ENCODE assay signal across 9 cellular contexts in the genomic region with DNA sequence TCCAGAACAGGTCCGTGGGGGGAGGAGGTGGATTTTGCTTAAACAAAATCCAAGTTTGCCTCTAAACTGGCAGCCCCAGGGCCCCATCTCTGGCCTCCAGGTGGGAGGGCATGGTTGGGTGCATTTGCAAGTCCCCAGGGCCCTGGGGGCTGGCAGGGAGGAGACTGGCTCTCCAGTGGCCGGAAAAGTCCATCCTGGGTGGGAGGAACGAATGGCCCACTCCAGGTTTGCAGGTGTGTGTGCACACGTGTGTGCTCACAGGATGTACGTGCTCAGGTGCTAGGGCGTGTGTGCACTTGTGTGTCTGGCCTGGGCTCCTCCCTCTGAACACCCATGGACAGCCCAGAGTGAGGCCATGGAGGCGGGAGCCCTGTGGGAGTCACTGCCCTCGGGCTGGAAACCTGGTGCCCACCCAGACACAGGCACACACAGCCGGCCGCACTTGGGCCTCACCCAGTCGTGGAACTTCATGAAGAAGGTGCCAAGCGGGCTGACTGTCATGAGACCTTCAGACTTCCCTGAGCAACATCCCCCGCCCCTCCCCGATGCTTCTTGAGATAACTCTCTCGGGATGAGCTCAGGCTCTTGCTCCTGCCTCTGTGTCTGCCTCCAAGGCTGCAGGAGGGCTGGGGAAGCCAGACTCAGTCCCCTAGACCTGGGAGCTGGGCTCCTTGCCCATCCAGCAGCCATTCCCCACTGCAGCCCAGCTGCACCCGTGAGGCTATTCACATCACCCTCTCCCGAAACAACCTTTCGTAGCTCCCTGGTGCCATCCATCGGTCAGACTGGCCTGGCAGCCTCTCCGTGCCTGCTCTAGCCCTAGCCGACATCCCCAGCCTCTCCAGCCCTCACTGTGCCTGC. TPM values are rescaled to one million over a fixed set of nuclear protein-coding genes. Genes with fewer than 3 reads are reported as not detected.
DNase-seq lines count a peak whose midpoint lies in the region; ATAC-seq and TF ChIP-seq lines count a peak whose summit lies in the region.
"Had no signal": no experiment of that assay in that cellular context is flagged by ENCODE, and none has a peak within 500 bp of the region (broad histone marks: within the 10 kb centered on the region; RNA-seq: fewer than 3 reads in every experiment).

No MANE protein-coding gene starts in this region.

- H3K9ac ChIP-seq in PC-3 (ENCODE audit: low read length), result 0 out of 2 replicates have a peak overlapping the region, but pooled peaks have one; percentile 52
- H3K9ac ChIP-seq in rectal smooth muscle tissue (ENCODE audit: low read length), result no peak overlapping the region

- no peaks in the 10 kb centered on the region for H3K9me3 Mint-ChIP-seq in activated CD4-positive, alpha-beta T cell treated with anti-CD3 and anti-CD28 coated beads for 36 hours (ENCODE audit: low read depth)
- no peaks in the 10 kb centered on the region for H3K9me3 Mint-ChIP-seq in CD4-positive, alpha-beta T cell

- no peak overlapping the region for H3K4me3 Mint-ChIP-seq in activated CD4-positive, alpha-beta T cell treated with anti-CD3 and anti-CD28 coated beads for 36 hours
- H3K4me3 Mint-ChIP-seq in CD4-positive, alpha-beta T cell, result no peak overlapping the region

- no peak for ATAC-seq in PC-3
- ATAC-seq in activated CD4-positive, alpha-beta T cell treated with anti-CD3 and anti-CD28 coated beads for 36 hours, result no peak
- ATAC-seq in CD4-positive, alpha-beta T cell (ENCODE audit: poor library complexity), result no peak
- no peak for ATAC-seq in GM21619 (IDR thresholded peaks at IDR 0.05; ENCODE audit: unreplicated experiment)

- DNase-seq in EL (peak; percentile 35), PC-3 (peak; percentile 53), fibroblast of the aortic adventitia (ENCODE audit: low read depth) (peak; percentile 58)
- no peak for DNase-seq in activated CD4-positive, alpha-beta T cell treated with anti-CD3 and anti-CD28 coated beads for 36 hours
- no peak for DNase-seq in CD4-positive, alpha-beta T cell
- DNase-seq in activated CD8-positive, alpha-beta memory T cell treated with anti-CD3 and anti-CD28 coated beads, Interleukin-2, amount 50 U/mL, for 48 hours, result no peak
- DNase-seq: NCI-H1048 had no signal

- no peaks in the 10 kb centered on the region for H3K4me1 Mint-ChIP-seq in activated CD4-positive, alpha-beta T cell treated with anti-CD3 and anti-CD28 coated beads for 36 hours
- no peaks in the 10 kb centered on the region for H3K4me1 Mint-ChIP-seq in CD4-positive, alpha-beta T cell (ENCODE audit: low read depth)

- peaks cover 13% of the 10 kb centered on the region; the same call in 1 of the 2 replicates for H3K79me2 ChIP-seq in PC-3 (ENCODE audit: low read length)

- POLR2A ChIA-PET in PC-3 (lab: Charles Lee; ENCODE audit: unreplicated experiment), result interaction anchor here (0.6 to 0.7 kb wide), 2 partner anchors 10 to 60 kb away, joined by 4 to 5 read pairs; a partner anchor contains a TSS
- POLR2A ChIA-PET in activated CD4-positive, alpha-beta T cell treated with anti-CD3 and anti-CD28 coated beads for 36 hours (lab: Charles Lee), result interaction anchor here (0.6 kb wide), 1 partner anchor 95 kb away, joined by 3 read pairs; no protein-coding TSS in a partner anchor
- POLR2A ChIA-PET in CD4-positive, alpha-beta T cell (lab: Charles Lee), result no interaction called here

- peaks cover 68% of the 10 kb centered on the region for H3K4me1 ChIP-seq in PC-3 (ENCODE audit: insufficient read depth, low read length)
- peaks cover 54% of the 10 kb centered on the region for H3K4me1 ChIP-seq in rectal smooth muscle tissue (ENCODE audit: control insufficient read depth, insufficient read depth, low read length)

- peak overlapping the region; percentile 87 for H3K4me2 ChIP-seq in PC-3 (ENCODE audit: low read length)

- no peaks in the 10 kb centered on the region for H3F3A ChIP-seq in PC-3 (ENCODE audit: low read length, unreplicated experiment)

- H3K36me3 ChIP-seq in PC-3 (ENCODE audit: low read depth, low read length) (no peaks in the 10 kb centered on the region), rectal smooth muscle tissue (ENCODE audit: control insufficient read depth, insufficient read depth, low read length) (no peaks in the 10 kb centered on the region)

- intact Hi-C loops in PC-3 (cut with micrococcal nuclease), result no loop called here
- intact Hi-C loops in activated CD4-positive, alpha-beta T cell treated with anti-CD3 and anti-CD28 coated beads for 36 hours (cut with DNase I, micrococcal nuclease), result no loop called here
- intact Hi-C loops in CD4-positive, alpha-beta T cell (cut with DNase I, micrococcal nuclease), result no loop called here

- CTCF ChIA-PET in PC-3 (lab: Charles Lee), result interaction anchor here (0.6 kb wide), 1 partner anchor 118 kb away, joined by 4 read pairs; no protein-coding TSS in a partner anchor
- CTCF ChIA-PET in activated CD4-positive, alpha-beta T cell treated with anti-CD3 and anti-CD28 coated beads for 36 hours (lab: Charles Lee), result interaction anchor here (0.6 to 1.1 kb wide), 5 partner anchors 22 to 97 kb away, joined by 3 to 4 read pairs (median 3); no protein-coding TSS in a partner anchor
- CTCF ChIA-PET in CD4-positive, alpha-beta T cell (lab: Charles Lee), result no interaction called here

- H3K27ac Mint-ChIP-seq in activated CD4-positive, alpha-beta T cell treated with anti-CD3 and anti-CD28 coated beads for 36 hours, result no peak overlapping the region
- H3K27ac Mint-ChIP-seq in CD4-positive, alpha-beta T cell, result no peak overlapping the region

- no TSS peak for BruUV-seq in PC-3 (replicated peaks; lab: Mats Ljungman, UMichigan)

- TF ChIP-seq CTCF in PC-3 (conservative IDR thresholded peaks at IDR 0.05; ENCODE audit: low read depth, low read length) (no peak), fibroblast of the aortic adventitia (IDR thresholded peaks at IDR 0.05; ENCODE audit: insufficient read depth, low read length) (peak; percentile 34)
- no peak for TF ChIP-seq CTCF in CD4-positive, alpha-beta T cell (IDR thresholded peaks at IDR 0.05)

- 0 out of 2 replicates have a peak overlapping the region, but pooled peaks have one; percentile 56 for H3K4me3 ChIP-seq in PC-3 (ENCODE audit: low read length)
- H3K4me3 ChIP-seq in fibroblast of the aortic adventitia (ENCODE audit: low read depth, low read length), result peak overlapping the region; percentile 80
- peak overlapping the region; percentile 65 for H3K4me3 ChIP-seq in rectal smooth muscle tissue (ENCODE audit: low read length)

- H3K36me3 Mint-ChIP-seq in activated CD4-positive, alpha-beta T cell treated with anti-CD3 and anti-CD28 coated beads for 36 hours (ENCODE audit: low read depth), result no peaks in the 10 kb centered on the region
- no peaks in the 10 kb centered on the region for H3K36me3 Mint-ChIP-seq in CD4-positive, alpha-beta T cell (ENCODE audit: low read depth)

- no peaks in the 10 kb centered on the region for H4K20me1 ChIP-seq in PC-3 (ENCODE audit: low read length)

- peaks cover 8% of the 10 kb centered on the region for H3K27me3 Mint-ChIP-seq in activated CD4-positive, alpha-beta T cell treated with anti-CD3 and anti-CD28 coated beads for 36 hours
- H3K27me3 Mint-ChIP-seq in CD4-positive, alpha-beta T cell, result peaks cover 10% of the 10 kb centered on the region

- H2AFZ ChIP-seq in PC-3 (ENCODE audit: low read length), result no peak overlapping the region; the same call in 1 of the 2 replicates

- no peaks in the 10 kb centered on the region for H3K9me2 ChIP-seq in PC-3 (replicated peaks; ENCODE audit: low read length)

- H3K9me3 ChIP-seq in PC-3 (ENCODE audit: low read length), result no peaks in the 10 kb centered on the region
- no peaks in the 10 kb centered on the region for H3K9me3 ChIP-seq in CD4-positive, alpha-beta T cell (ENCODE audit: control insufficient read depth, low read length)

- H3K27ac ChIP-seq in PC-3 (ENCODE audit: low read length) (0 out of 2 replicates have a peak overlapping the region, but pooled peaks have one; percentile 61), rectal smooth muscle tissue (ENCODE audit: low read depth, low read length) (peak overlapping the region; percentile 97)
- no peak overlapping the region for H3K27ac ChIP-seq in CD4-positive, alpha-beta T cell (ENCODE audit: low read depth, low read length)

- H3K27me3 ChIP-seq in PC-3 (ENCODE audit: low read length), result no peaks in the 10 kb centered on the region
- H3K27me3 ChIP-seq in rectal smooth muscle tissue (ENCODE audit: control insufficient read depth, insufficient read depth, low read length), result peaks cover 3% of the 10 kb centered on the region
- H3K27me3 ChIP-seq in CD4-positive, alpha-beta T cell (ENCODE audit: control insufficient read depth, insufficient read depth, low read length), result peaks cover 15% of the 10 kb centered on the region

RNA-seq across cellular contexts. Expression of a gene that starts 9.4 kb away (rescaled TPM):
- total RNA-seq in PC-3 (2014; rRNA removed), result 25.0 and 31.1 TPM in 2 replicates
- 78.4 and 164 TPM in 2 replicates for total RNA-seq in fibroblast of the aortic adventitia (ENCODE audit: low replicate concordance)
- under 1 TPM; 0.07 to 0.11 TPM for total RNA-seq in activated CD4-positive, alpha-beta T cell treated with anti-CD3 and anti-CD28 coated beads for 36 hours
- under 1 TPM in 1 of 2 experiments, not detected in 1; 0.05 TPM for total RNA-seq in CD4-positive, alpha-beta T cell

RNA-seq across cellular contexts. Expression of a gene that starts 16.8 kb away (rescaled TPM):
- total RNA-seq in PC-3 (2014; rRNA removed) (19.2 and 27.5 TPM in 2 replicates), fibroblast of the aortic adventitia (ENCODE audit: low replicate concordance) (2.8 and 8.0 TPM in 2 replicates)
- 1 to 10 TPM; 1.1 to 1.9 TPM for total RNA-seq in activated CD4-positive, alpha-beta T cell treated with anti-CD3 and anti-CD28 coated beads for 36 hours
- total RNA-seq in CD4-positive, alpha-beta T cell, result 1 to 10 TPM; 1.7 to 1.8 TPM

RNA-seq across cellular contexts. Expression of a gene that starts 44.1 kb away (rescaled TPM):
- 0.04 TPM in 1 of 2 replicates, not detected in the other for total RNA-seq in PC-3 (2014; rRNA removed)
- total RNA-seq in fibroblast of the aortic adventitia (ENCODE audit: low replicate concordance), result 0.09 and 0.16 TPM in 2 replicates
- total RNA-seq in activated CD4-positive, alpha-beta T cell treated with anti-CD3 and anti-CD28 coated beads for 36 hours, result not detected
- 1 to 10 TPM; 1.6 to 2.1 TPM for total RNA-seq in CD4-positive, alpha-beta T cell

RNA-seq across cellular contexts. Expression of a gene that starts 52.1 kb away (rescaled TPM):
- 113 and 133 TPM in 2 replicates for total RNA-seq in PC-3 (2014; rRNA removed)
- 4.0 and 41.1 TPM in 2 replicates for total RNA-seq in fibroblast of the aortic adventitia (ENCODE audit: low replicate concordance)
- 10 to 100 TPM; 52.0 to 62.7 TPM for total RNA-seq in activated CD4-positive, alpha-beta T cell treated with anti-CD3 and anti-CD28 coated beads for 36 hours
- 10 to 100 TPM; 17.7 to 18.8 TPM for total RNA-seq in CD4-positive, alpha-beta T cell

Comparison
In these comparisons a context has a peak if more than half of its experiments do, and no peak if none do; other contexts are left out.
1. DNase-seq: peak in EL (single experiment), PC-3 (single experiment) and fibroblast of the aortic adventitia (single experiment); none in activated CD4-positive, alpha-beta T cell treated with anti-CD3 and anti-CD28 coated beads for 36 hours (single experiment), CD4-positive, alpha-beta T cell (0 of 10) and activated CD8-positive, alpha-beta memory T cell treated with anti-CD3 and anti-CD28 coated beads, Interleukin-2, amount 50 U/mL, for 48 hours (single experiment).
2. RNA of a gene that starts 9.4 kb away (total RNA-seq): 78.4 to 164 TPM in fibroblast of the aortic adventitia and 25.0 to 31.1 TPM in PC-3; 0.07 to 0.11 TPM in activated CD4-positive, alpha-beta T cell treated with anti-CD3 and anti-CD28 coated beads for 36 hours and 0.05 TPM in CD4-positive, alpha-beta T cell; every median in the first group is over 10 times any median in the second.
3. Peak in every context shown above with its lines, with median percentiles within 50 percentile points of each other: H3K4me3 ChIP-seq.